7 cellular contexts compared by ENCODE assay signal in the genomic region with DNA sequence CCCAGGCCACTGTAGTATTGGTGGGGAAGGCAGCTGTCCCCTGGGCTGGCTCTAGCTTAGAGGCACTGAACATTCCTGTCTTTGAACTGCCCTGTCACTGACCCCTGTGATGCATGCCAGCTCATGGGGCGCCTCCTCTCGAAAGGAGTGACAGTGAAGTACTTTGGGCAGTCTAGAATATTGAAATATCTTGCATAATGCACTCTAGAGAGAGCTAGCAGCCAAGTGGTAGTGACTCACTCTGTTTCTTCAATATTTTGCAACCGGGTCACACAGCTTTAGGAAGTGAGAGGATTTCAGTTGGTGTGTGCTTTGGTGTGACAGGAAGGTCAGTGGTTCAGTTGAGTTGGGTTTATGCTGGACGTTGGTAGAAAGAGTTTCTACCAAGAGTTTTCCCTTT. TPM values are rescaled to one million over a fixed set of nuclear protein-coding genes. Genes with fewer than 3 reads are reported as not detected.
DNase-seq lines count a peak whose midpoint lies in the region; ATAC-seq, FAIRE-seq and TF ChIP-seq lines count a peak whose summit lies in the region.

No MANE protein-coding gene starts in this region.

- no peak overlapping the region for H3K4me2 ChIP-seq in K562 (ENCODE audit: insufficient read depth, low read length)

- no peaks in the 10 kb centered on the region for H4K20me1 ChIP-seq in K562 (replicated peaks; ENCODE audit: control insufficient read depth, insufficient read depth, low read length)

- in situ Hi-C loops in KBM-7 (cut with MboI; ENCODE audit: low pct_unique_long_range_greater_than_20kb, low sequenced_read_pairs) (no loop called here), K562 (cut with MboI) (no loop called here)

- CTCF ChIA-PET in K562 (lab: Yijun Ruan, JAX; ENCODE audit: low intra/inter-chr PET ratio), result no interaction called here

- DNase-seq in KBM-7 (peak; percentile 29), K562 (ENCODE audit: extremely low read depth in 1 of 4, low spot score in 3 of 4) (no peak), kidney glomerular epithelial cell (lab: John Stamatoyannopoulos, UW) (peak; percentile 7), ureter (ENCODE audit: low spot score) (peak; percentile 69)
- DNase-seq in stimulated activated CD4-positive, alpha-beta T cell treated with anti-CD3 and anti-CD28 coated beads, Interleukin-2, amount 100 ng/mL, for 48 hours, result no peak

- H3K27ac ChIP-seq in K562 (ENCODE audit: extremely low read depth, low read depth, low read length), result no peak overlapping the region

- TF ChIP-seq EP300 in K562 (IDR thresholded peaks at IDR 0.05; ENCODE audit: low read length), result no peak

- peaks cover 0 to 7% of the 10 kb centered on the region in 2 experiments; a peak in 1 of 5 replicates for H3K4me1 ChIP-seq in K562 (replicated peaks in 1 of 2; ENCODE audit: control insufficient read depth in 2 of 2, insufficient read depth in 2 of 2, low read length in 2 of 2)

- POLR2A ChIA-PET in K562 (lab: Yijun Ruan, JAX), result interaction anchor here (0.7 to 1.5 kb wide), 3 partner anchors 9 to 194 kb away, joined by 3 to 5 read pairs (median 3); no protein-coding TSS in a partner anchor

- TF ChIP-seq POLR2A in K562 (conservative IDR thresholded peaks at IDR 0.05), result no peak

- no peaks in the 10 kb centered on the region for H3K79me2 ChIP-seq in K562 (ENCODE audit: control insufficient read depth, insufficient read depth, low read length)

- no peaks in the 10 kb centered on the region for H3K9me3 ChIP-seq in K562 (replicated peaks; ENCODE audit: control insufficient read depth, insufficient read depth, low read depth, low read length)

- TF ChIP-seq CTCF in K562 (IDR thresholded peaks at IDR 0.05 in 2 of 3, conservative IDR thresholded peaks at IDR 0.05 in 1 of 3; ENCODE audit: insufficient read depth in 2 of 3, low read depth in 1 of 3, low read length in 3 of 3), result no peak

- no peak for ATAC-seq in K562
- no peak for ATAC-seq in HG02642 (IDR thresholded peaks at IDR 0.05; ENCODE audit: poor library complexity, unreplicated experiment)
- ATAC-seq in GM21526 (IDR thresholded peaks at IDR 0.05; ENCODE audit: low FRiP score, unreplicated experiment), result no peak

- 61% methylated on average over 4 of the region's 4 CpGs for WGBS in K562 (ENCODE audit: insufficient coverage, low coverage, missing lambda C conversion rate)

- H3K27me3 ChIP-seq in K562 (ENCODE audit: control insufficient read depth in 2 of 2, insufficient read depth in 2 of 2, low read length in 2 of 2), result no peaks in the 10 kb centered on the region

- no peak overlapping the region for H3K9ac ChIP-seq in K562 (ENCODE audit: insufficient read depth in 1 of 2, low read depth in 2 of 2, low read length in 2 of 2)

- intact Hi-C loops in K562 (cut with micrococcal nuclease), result no loop called here

- H3K4me3 ChIP-seq in K562, result no peak overlapping the region

- no peaks in the 10 kb centered on the region for H3K9me1 ChIP-seq in K562 (ENCODE audit: control insufficient read depth, insufficient read depth, low read length)

- FAIRE-seq in K562 (lab: Jason Lieb, UNC), result no peak

- H3K36me3 ChIP-seq in K562 (ENCODE audit: control insufficient read depth, insufficient read depth, low read length), result peaks cover 90% of the 10 kb centered on the region

- no peak overlapping the region for H2AFZ ChIP-seq in K562 (ENCODE audit: low read depth, low read length)

- BruUV-seq in K562 (replicated peaks; lab: Mats Ljungman, UMichigan), result no TSS peak

- TF ChIP-seq RAD21 in K562 (CRISPR knock-in tag; conservative IDR thresholded peaks at IDR 0.05 in 1 of 2, IDR thresholded peaks at IDR 0.05 in 1 of 2), result no peak

TF ChIP-seq in K562, 482 proteins besides CTCF, POLR2A, EP300 and RAD21:
- no peak for TF ChIP-seq DEAF1 (CRISPR knock-in tag; IDR thresholded peaks at IDR 0.05)
- no peak for TF ChIP-seq NR2C1 (IDR thresholded peaks at IDR 0.05)
- peak; percentile 71 for TF ChIP-seq NR2C1 (tag; IDR thresholded peaks at IDR 0.05)
- no peak for TF ChIP-seq NR2C2 (CRISPR knock-in tag; IDR thresholded peaks at IDR 0.05)
- peak; percentile 68; the same call in 1 of the 2 replicates for TF ChIP-seq NR2C2 (tag; IDR thresholded peaks at IDR 0.05)
- TF ChIP-seq HEY1 (CRISPR knock-in tag; IDR thresholded peaks at IDR 0.05; ENCODE audit: borderline replicate concordance), result no peak
- peak; percentile 36; the same call in 1 of the 2 replicates for TF ChIP-seq CEBPB (tag; IDR thresholded peaks at IDR 0.05)
- TF ChIP-seq KLF16 (IDR thresholded peaks at IDR 0.05), result no peak
- TF ChIP-seq ZBTB1 (CRISPR knock-in tag; IDR thresholded peaks at IDR 0.05; ENCODE audit: borderline replicate concordance, low read depth), result no peak
- TF ChIP-seq CBX2 (IDR thresholded peaks at IDR 0.05; ENCODE audit: insufficient read depth, low read length, poor library complexity, severe bottlenecking), result no peak
- TF ChIP-seq CEBPG (CRISPR knock-in tag; IDR thresholded peaks at IDR 0.05), result no peak
- peak in 1 of 2 experiments; percentile 72; a peak in 2 of 4 replicates for TF ChIP-seq CEBPG (tag; conservative IDR thresholded peaks at IDR 0.05 in 1 of 2, IDR thresholded peaks at IDR 0.05 in 1 of 2)
TF ChIP-seq in K562: peak in this region for 4.

RNA-seq across cellular contexts. Expression of gene ST14, which starts 35.5 kb away (rescaled TPM):
- total RNA-seq in K562 (2011; cell fraction: chromatin; rRNA removed; ENCODE audit: low replicate concordance), result 0.23 TPM in 1 of 2 replicates, not detected in the other
- not detected in 2 replicates for total RNA-seq in K562 (2011; cell fraction: nucleolus; rRNA removed)
- total RNA-seq in K562 (2011; cell fraction: nucleoplasm; rRNA removed), result 0.15 TPM in 1 of 2 replicates, not detected in the other
- not detected in 2 replicates for total RNA-seq in K562 (2014; rRNA removed)
- total RNA-seq in K562 (2014; rRNA removed; fragmentation: Illumina TruSeq; extraction: Trizol), result not detected in 2 replicates
- not detected in 2 replicates for total RNA-seq in K562 (2015; rRNA removed; fragmentation: Illumina TruSeq; extraction: Trizol)
- total RNA-seq in K562 (2021), result 0.20 and 0.36 TPM in 2 replicates
- polyA plus RNA-seq in K562 (2011; rRNA removed), result 0.01 and 0.08 TPM in 2 replicates
- 0.01 and 0.13 TPM in 2 replicates for polyA plus RNA-seq in K562 (2011; cell fraction: cytosol; rRNA removed)
- polyA plus RNA-seq in K562 (2011; cell fraction: nucleus; rRNA removed), result 0.14 TPM in 1 of 2 replicates, not detected in the other
- polyA plus RNA-seq in K562 (2012), result 0.04 and 0.15 TPM in 2 replicates
- polyA plus RNA-seq in K562 (2014; fragmentation: Illumina TruSeq; extraction: Trizol), result not detected in 2 replicates
- not detected for polyA plus RNA-seq in K562 (2014; fragmentation: Nextera tagmentation; extraction: Ambion mirVana)
- polyA plus RNA-seq in K562 (2014; rRNA removed), result not detected in 2 replicates
- not detected in 2 replicates for polyA minus RNA-seq in K562 (2011; rRNA and poly(A)+ RNA removed)
- not detected in 2 replicates for polyA minus RNA-seq in K562 (2011; cell fraction: cytosol; rRNA and poly(A)+ RNA removed)
- 0.27 TPM in 1 of 2 replicates, not detected in the other for polyA minus RNA-seq in K562 (2011; cell fraction: nucleus; rRNA and poly(A)+ RNA removed)
- total RNA-seq in ureter, result 103 TPM

RNA-seq across cellular contexts. Expression of gene APLP2, which starts 54.4 kb away (rescaled TPM):
- total RNA-seq in K562 (2011; cell fraction: chromatin; rRNA removed; ENCODE audit: low replicate concordance), result 172 and 218 TPM in 2 replicates
- 144 and 155 TPM in 2 replicates for total RNA-seq in K562 (2011; cell fraction: nucleolus; rRNA removed)
- 223 and 231 TPM in 2 replicates for total RNA-seq in K562 (2011; cell fraction: nucleoplasm; rRNA removed)
- total RNA-seq in K562 (2014; rRNA removed), result 112 and 119 TPM in 2 replicates
- total RNA-seq in K562 (2014; rRNA removed; fragmentation: Illumina TruSeq; extraction: Trizol), result 98.9 and 103 TPM in 2 replicates
- 113 and 118 TPM in 2 replicates for total RNA-seq in K562 (2015; rRNA removed; fragmentation: Illumina TruSeq; extraction: Trizol)
- 126 and 138 TPM in 2 replicates for total RNA-seq in K562 (2021)
- polyA plus RNA-seq in K562 (2011; rRNA removed), result 96.7 and 123 TPM in 2 replicates
- polyA plus RNA-seq in K562 (2011; cell fraction: cytosol; rRNA removed), result 49.3 and 68.5 TPM in 2 replicates
- 59.6 and 88.1 TPM in 2 replicates for polyA plus RNA-seq in K562 (2011; cell fraction: nucleus; rRNA removed)
- 118 and 143 TPM in 2 replicates for polyA plus RNA-seq in K562 (2012)
- 153 and 164 TPM in 2 replicates for polyA plus RNA-seq in K562 (2014; fragmentation: Illumina TruSeq; extraction: Trizol)
- 10 to 100 TPM; 17.4 to 20.3 TPM for polyA plus RNA-seq in K562 (2014; fragmentation: Nextera tagmentation; extraction: Ambion mirVana)
- 111 and 116 TPM in 2 replicates for polyA plus RNA-seq in K562 (2014; rRNA removed)
- 107 and 149 TPM in 2 replicates for polyA minus RNA-seq in K562 (2011; rRNA and poly(A)+ RNA removed)
- polyA minus RNA-seq in K562 (2011; cell fraction: cytosol; rRNA and poly(A)+ RNA removed), result 41.6 and 47.6 TPM in 2 replicates
- 28.7 and 31.2 TPM in 2 replicates for polyA minus RNA-seq in K562 (2011; cell fraction: nucleus; rRNA and poly(A)+ RNA removed)
- 318 TPM for total RNA-seq in ureter

Comparison
In these comparisons a context has a peak if more than half of its experiments do, and no peak if none do; other contexts are left out.
1. DNase-seq: peak in KBM-7 (single experiment), kidney glomerular epithelial cell (single experiment) and ureter (single experiment); none in K562 (0 of 4) and stimulated activated CD4-positive, alpha-beta T cell treated with anti-CD3 and anti-CD28 coated beads, Interleukin-2, amount 100 ng/mL, for 48 hours (0 of 2).
2. RNA of gene ST14, which starts 35.5 kb away (total RNA-seq): 103 TPM in ureter (single experiment); 0.15 to 0.36 TPM in K562; every median in the first group is over 10 times any median in the second.